ENCODE assay signal across 9 cellular contexts in genomic region chr4:13815231-13815630, GRCh38.
"Had no signal": no experiment of that assay in that cellular context is flagged by ENCODE, and none has a peak within 500 bp of the region (broad histone marks: within the 10 kb centered on the region; RNA-seq: fewer than 3 reads in every experiment).

No MANE protein-coding gene starts in this region.

- H3K4me1 ChIP-seq: HAP-1 had no signal

- DNase-seq: GM23248, GOT3, H7, HFFc6, KG1 had no signal

- FAIRE-seq: HepG2, K562 had no signal

- H3K4me3 ChIP-seq: GM23248, HAP-1, K562 had no signal

- ATAC-seq: HCT116, HepG2, K562 had no signal

- H3K9ac ChIP-seq: GM23248 had no signal

- H3K9me3 ChIP-seq: HAP-1 had no signal

- H2AFZ ChIP-seq: GM23248 had no signal

- H3K27ac ChIP-seq: GM23248 had no signal

- H3K36me3 ChIP-seq: HAP-1 had no signal
